ENCODE assay signal across 9 cellular contexts in the genomic region with DNA sequence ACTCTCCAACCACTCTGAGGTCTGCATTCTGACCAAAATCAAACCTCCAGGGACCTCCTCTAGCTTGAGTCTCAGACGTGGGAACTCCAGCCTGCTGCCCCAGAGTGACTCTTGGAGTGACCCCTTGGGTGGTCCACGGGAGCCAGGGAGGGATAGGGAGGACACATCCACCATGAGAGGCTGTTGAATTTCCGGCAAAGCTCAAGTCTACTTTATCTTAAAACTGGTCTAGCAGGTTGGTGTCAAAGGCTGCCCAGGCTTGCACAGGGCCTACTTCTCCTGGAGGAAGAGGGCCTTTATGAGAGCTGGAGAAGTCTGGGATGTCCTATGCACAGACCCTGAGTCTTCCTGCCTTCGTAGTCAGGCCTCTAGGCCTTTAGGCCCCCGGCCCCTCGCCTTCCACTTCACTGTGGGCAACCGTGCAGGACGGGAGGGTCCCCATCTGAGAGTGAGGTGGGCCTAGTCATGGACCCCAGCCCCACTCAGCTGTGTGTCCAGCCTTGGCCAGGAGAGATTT. TPM values are rescaled to one million over a fixed set of nuclear protein-coding genes. Genes with fewer than 3 reads are reported as not detected.
DNase-seq lines count a peak whose midpoint lies in the region; ATAC-seq and TF ChIP-seq lines count a peak whose summit lies in the region.
"Had no signal": no experiment of that assay in that cellular context is flagged by ENCODE, and none has a peak within 500 bp of the region (broad histone marks: within the 10 kb centered on the region; RNA-seq: fewer than 3 reads in every experiment).

No MANE protein-coding gene starts in this region.

- TF ChIP-seq CTCF in breast epithelium (IDR thresholded peaks at IDR 0.05) (no peak), type B pancreatic cell (conservative IDR thresholded peaks at IDR 0.05) (no peak)

- H3K4me3 ChIP-seq in breast epithelium (peak overlapping the region in 1 of 3 donors; percentile 41), mucosa of rectum (ENCODE audit: low read length in 2 of 2) (peak overlapping the region in 1 of 2 donors; percentile 26)

- peaks cover 86% of the 10 kb centered on the region for H3K4me1 Mint-ChIP-seq in activated T-cell treated with anti-CD3 and anti-CD28 coated beads, Interleukin-2, amount 50 U/mL, for 72 hours (ENCODE audit: low read depth)
- H3K4me1 Mint-ChIP-seq in type B pancreatic cell (ENCODE audit: unreplicated experiment), result peaks cover 22% of the 10 kb centered on the region

- no peaks in the 10 kb centered on the region for H3K27me3 Mint-ChIP-seq in activated T-cell treated with anti-CD3 and anti-CD28 coated beads, Interleukin-2, amount 50 U/mL, for 72 hours (ENCODE audit: low read depth)
- H3K27me3 Mint-ChIP-seq in type B pancreatic cell, result no peaks in the 10 kb centered on the region

- H3K36me3 ChIP-seq in breast epithelium (no peaks in the 10 kb centered on the region), mucosa of rectum (ENCODE audit: control insufficient read depth in 2 of 2, insufficient read depth in 2 of 2, low read length in 2 of 2) (peaks cover 18 to 36% of the 10 kb centered on the region in 2 donors)

- peak in 1 of 2 donors; percentile 54 for DNase-seq in activated T-cell treated with anti-CD3 and anti-CD28 coated beads, Interleukin-2, amount 50 U/mL, for 72 hours
- DNase-seq in activated T-cell treated with anti-CD3 and anti-CD28 coated beads, Interleukin-2, amount 50 U/mL, for 1 hour, result no peak
- DNase-seq in breast epithelium (ENCODE audit: low spot score in 2 of 2) (peak in 1 of 2 donors; percentile 76), type B pancreatic cell (ENCODE audit: extremely low spot score, unreplicated experiment) (no peak), NOMO-1 treated with dmso at 0.1 percent for 144 hours (lab: John Stamatoyannopoulos, UW; ENCODE audit: unreplicated experiment) (no peak), posterior cingulate gyrus (no peak)
- no peak for DNase-seq in effector CD4-positive, alpha-beta T cell
- DNase-seq: NCI-H226 had no signal

- H3K27ac Mint-ChIP-seq in activated T-cell treated with anti-CD3 and anti-CD28 coated beads, Interleukin-2, amount 50 U/mL, for 72 hours, result peak overlapping the region; percentile 100
- peak overlapping the region; percentile 90 for H3K27ac Mint-ChIP-seq in type B pancreatic cell

- peak overlapping the region; percentile 87 to 92 for H3K4me3 Mint-ChIP-seq in activated T-cell treated with anti-CD3 and anti-CD28 coated beads, Interleukin-2, amount 50 U/mL, for 72 hours
- peak overlapping the region; percentile 71 for H3K4me3 Mint-ChIP-seq in type B pancreatic cell

- no peaks in the 10 kb centered on the region for H3K9me3 Mint-ChIP-seq in activated T-cell treated with anti-CD3 and anti-CD28 coated beads, Interleukin-2, amount 50 U/mL, for 72 hours
- no peaks in the 10 kb centered on the region for H3K9me3 Mint-ChIP-seq in type B pancreatic cell

- intact Hi-C loops in breast epithelium (cut with DNase I; ENCODE audit: low total_unique reads) (no loop called here), posterior cingulate gyrus (cut with DNase I) (no loop called here)

- no peaks in the 10 kb centered on the region for H3K27me3 ChIP-seq in breast epithelium
- H3K27me3 ChIP-seq in mucosa of rectum (ENCODE audit: control insufficient read depth in 2 of 2, insufficient read depth in 2 of 2, low read length in 2 of 2), result no peaks in the 10 kb centered on the region

- TF ChIP-seq POLR2A in breast epithelium (IDR thresholded peaks at IDR 0.05), result no peak

- peaks cover 18 to 40% of the 10 kb centered on the region in 2 donors for H3K36me3 Mint-ChIP-seq in activated T-cell treated with anti-CD3 and anti-CD28 coated beads, Interleukin-2, amount 50 U/mL, for 72 hours (ENCODE audit: insufficient read depth in 2 of 2)
- no peaks in the 10 kb centered on the region for H3K36me3 Mint-ChIP-seq in type B pancreatic cell

- no peaks in the 10 kb centered on the region for H3K9me3 ChIP-seq in breast epithelium
- H3K9me3 ChIP-seq in mucosa of rectum (ENCODE audit: control insufficient read depth in 2 of 2, low read length in 2 of 2), result no peaks in the 10 kb centered on the region

- ATAC-seq in activated T-cell treated with anti-CD3 and anti-CD28 coated beads, Interleukin-2, amount 50 U/mL, for 72 hours (replicated peaks in 1 of 2), result no peak

- peak overlapping the region; percentile 38 to 81 for H3K9ac ChIP-seq in mucosa of rectum (ENCODE audit: low read depth in 1 of 2, low read length in 2 of 2)

- H3K4me1 ChIP-seq in breast epithelium, result peaks cover 33 to 77% of the 10 kb centered on the region in 2 donors
- peaks cover 50 to 59% of the 10 kb centered on the region in 2 donors for H3K4me1 ChIP-seq in mucosa of rectum (ENCODE audit: control insufficient read depth in 2 of 2, insufficient read depth in 2 of 2, low read length in 2 of 2)

- H3K27ac ChIP-seq in breast epithelium (peak overlapping the region; percentile 98 to 99), mucosa of rectum (ENCODE audit: low read depth in 2 of 2, low read length in 2 of 2) (peak overlapping the region; percentile 97 to 99)

RNA-seq across cellular contexts. Expression of a gene that starts 8.8 kb away (rescaled TPM):
- total RNA-seq in activated T-cell treated with anti-CD3 and anti-CD28 coated beads, Interleukin-2, amount 50 U/mL, for 72 hours, result 100 to 1,000 TPM; 242 to 271 TPM
- 10 to 100 TPM in 2 of 3 donors, 1 to 10 TPM in 1; 5.4 to 29.6 (median 17.4) TPM for total RNA-seq in breast epithelium
- 4.1 and 7.0 TPM in 2 replicates for total RNA-seq in type B pancreatic cell (ENCODE audit: low replicate concordance)

RNA-seq across cellular contexts. Expression of a gene that starts 14.2 kb away (rescaled TPM):
- 100 to 1,000 TPM; 116 to 129 TPM for total RNA-seq in activated T-cell treated with anti-CD3 and anti-CD28 coated beads, Interleukin-2, amount 50 U/mL, for 72 hours
- total RNA-seq in breast epithelium (10 to 100 TPM; 30.4 to 38.4 (median 30.8) TPM), type B pancreatic cell (ENCODE audit: low replicate concordance) (40.3 and 47.0 TPM in 2 replicates)

RNA-seq across cellular contexts. Expression of a gene that starts 33.4 kb away (rescaled TPM):
- total RNA-seq in activated T-cell treated with anti-CD3 and anti-CD28 coated beads, Interleukin-2, amount 50 U/mL, for 72 hours, result 10 to 100 TPM; 54.5 to 64.6 TPM
- total RNA-seq in breast epithelium, result 10 to 100 TPM in 1 of 3 donors, 1 to 10 TPM in 2; 6.1 to 10.7 (median 9.2) TPM
- 20.2 and 29.9 TPM in 2 replicates for total RNA-seq in type B pancreatic cell (ENCODE audit: low replicate concordance)

RNA-seq across cellular contexts. Expression of a gene that starts 35.2 kb away (rescaled TPM):
- total RNA-seq in activated T-cell treated with anti-CD3 and anti-CD28 coated beads, Interleukin-2, amount 50 U/mL, for 72 hours, result 10 to 100 TPM; 22.7 to 32.5 TPM
- total RNA-seq in breast epithelium (10 to 100 TPM; 10.7 to 16.8 (median 15.1) TPM), type B pancreatic cell (ENCODE audit: low replicate concordance) (1.9 and 11.9 TPM in 2 replicates)

Comparison
In these comparisons a context has a peak if more than half of its experiments do, and no peak if none do; other contexts are left out.
1. RNA of a gene that starts 8.8 kb away (total RNA-seq): 242 to 271 TPM in activated T-cell treated with anti-CD3 and anti-CD28 coated beads, Interleukin-2, amount 50 U/mL, for 72 hours; 5.4 to 29.6 TPM in breast epithelium and 4.1 to 7.0 TPM in type B pancreatic cell; every median in the first group is over 4 times any median in the second.